1 cellular context compared by ENCODE assay signal in genomic region chr6:70566751-70567382, GRCh38.
TF ChIP-seq lines count a peak whose summit lies in the region.

SDHAF4 (plus strand) TSS chr6:70566930; CDS start chr6:70566941, 11 bp downstream.

TF ChIP-seq in WTC11, 78 proteins besides CTCF, POLR2A, EP300 and RAD21 (continued from another document):
- TF ChIP-seq ZNF512 (CRISPR knock-in tag; IDR thresholded peaks at IDR 0.05; ENCODE audit: borderline replicate concordance) (no peak), TEAD4 (CRISPR knock-in tag; IDR thresholded peaks at IDR 0.05) (no peak), ZNF532 (CRISPR knock-in tag; IDR thresholded peaks at IDR 0.05; ENCODE audit: borderline replicate concordance) (no peak), NR3C1 (CRISPR knock-in tag; conservative IDR thresholded peaks at IDR 0.05; ENCODE audit: low read depth) (no peak), E2F5 (CRISPR knock-in tag; IDR thresholded peaks at IDR 0.05) (peak; percentile 58; the same call in 1 of the 2 replicates), ESRRA (CRISPR knock-in tag; IDR thresholded peaks at IDR 0.05; ENCODE audit: borderline replicate concordance) (peak; percentile 51; the same call in 1 of the 2 replicates), NFE2L1 (CRISPR knock-in tag; IDR thresholded peaks at IDR 0.05) (peak; percentile 84; the same call in 1 of the 2 replicates), ZNF317 (CRISPR knock-in tag; IDR thresholded peaks at IDR 0.05; ENCODE audit: borderline replicate concordance, low read depth) (no peak), TP53 (CRISPR knock-in tag; IDR thresholded peaks at IDR 0.05) (peak; percentile 60; the same call in 1 of the 2 replicates), E2F1 (CRISPR knock-in tag; IDR thresholded peaks at IDR 0.05) (0 out of 2 replicates have a peak, but pooled peaks have one; percentile 21), NR2C2 (CRISPR knock-in tag; IDR thresholded peaks at IDR 0.05) (no peak), SMAD3 (CRISPR knock-in tag; IDR thresholded peaks at IDR 0.05; ENCODE audit: borderline replicate concordance) (peak; percentile 84; the same call in 1 of the 2 replicates), STAT6 (CRISPR knock-in tag; conservative IDR thresholded peaks at IDR 0.05; ENCODE audit: low read depth) (no peak), NR1H2 (CRISPR knock-in tag; IDR thresholded peaks at IDR 0.05) (no peak), ZNF416 (CRISPR knock-in tag; IDR thresholded peaks at IDR 0.05) (no peak), RORB (CRISPR knock-in tag; IDR thresholded peaks at IDR 0.05) (no peak), ZNF232 (CRISPR knock-in tag; IDR thresholded peaks at IDR 0.05) (no peak; the same call in 1 of the 2 replicates), MYBL2 (CRISPR knock-in tag; IDR thresholded peaks at IDR 0.05) (peak; percentile 85; the same call in 1 of the 2 replicates), ETV6 (CRISPR knock-in tag; IDR thresholded peaks at IDR 0.05) (peak; percentile 56; the same call in 1 of the 2 replicates), ZBTB21 (CRISPR knock-in tag; IDR thresholded peaks at IDR 0.05; ENCODE audit: borderline replicate concordance) (no peak; the same call in 1 of the 2 replicates), ZNF121 (CRISPR knock-in tag; IDR thresholded peaks at IDR 0.05) (0 out of 2 replicates have a peak, but pooled peaks have one; percentile 45), RELA (CRISPR knock-in tag; IDR thresholded peaks at IDR 0.05; ENCODE audit: borderline replicate concordance) (peak; percentile 95)
- TF ChIP-seq, protein P1, sequence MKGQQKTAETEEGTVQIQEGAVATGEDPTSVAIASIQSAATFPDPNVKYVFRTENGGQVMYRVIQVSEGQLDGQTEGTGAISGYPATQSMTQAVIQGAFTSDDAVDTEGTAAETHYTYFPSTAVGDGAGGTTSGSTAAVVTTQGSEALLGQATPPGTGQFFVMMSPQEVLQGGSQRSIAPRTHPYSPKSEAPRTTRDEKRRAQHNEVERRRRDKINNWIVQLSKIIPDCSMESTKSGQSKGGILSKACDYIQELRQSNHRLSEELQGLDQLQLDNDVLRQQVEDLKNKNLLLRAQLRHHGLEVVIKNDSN (CRISPR knock-in tag; IDR thresholded peaks at IDR 0.05), result peak; percentile 36; the same call in 1 of the 2 replicates
- TF ChIP-seq, protein P2, sequence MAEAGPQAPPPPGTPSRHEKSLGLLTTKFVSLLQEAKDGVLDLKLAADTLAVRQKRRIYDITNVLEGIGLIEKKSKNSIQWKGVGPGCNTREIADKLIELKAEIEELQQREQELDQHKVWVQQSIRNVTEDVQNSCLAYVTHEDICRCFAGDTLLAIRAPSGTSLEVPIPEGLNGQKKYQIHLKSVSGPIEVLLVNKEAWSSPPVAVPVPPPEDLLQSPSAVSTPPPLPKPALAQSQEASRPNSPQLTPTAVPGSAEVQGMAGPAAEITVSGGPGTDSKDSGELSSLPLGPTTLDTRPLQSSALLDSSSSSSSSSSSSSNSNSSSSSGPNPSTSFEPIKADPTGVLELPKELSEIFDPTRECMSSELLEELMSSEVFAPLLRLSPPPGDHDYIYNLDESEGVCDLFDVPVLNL (CRISPR knock-in tag; IDR thresholded peaks at IDR 0.05; ENCODE audit: borderline replicate concordance, low read depth), result peak; percentile 43; the same call in 1 of the 2 replicates
- TF ChIP-seq, protein P3, sequence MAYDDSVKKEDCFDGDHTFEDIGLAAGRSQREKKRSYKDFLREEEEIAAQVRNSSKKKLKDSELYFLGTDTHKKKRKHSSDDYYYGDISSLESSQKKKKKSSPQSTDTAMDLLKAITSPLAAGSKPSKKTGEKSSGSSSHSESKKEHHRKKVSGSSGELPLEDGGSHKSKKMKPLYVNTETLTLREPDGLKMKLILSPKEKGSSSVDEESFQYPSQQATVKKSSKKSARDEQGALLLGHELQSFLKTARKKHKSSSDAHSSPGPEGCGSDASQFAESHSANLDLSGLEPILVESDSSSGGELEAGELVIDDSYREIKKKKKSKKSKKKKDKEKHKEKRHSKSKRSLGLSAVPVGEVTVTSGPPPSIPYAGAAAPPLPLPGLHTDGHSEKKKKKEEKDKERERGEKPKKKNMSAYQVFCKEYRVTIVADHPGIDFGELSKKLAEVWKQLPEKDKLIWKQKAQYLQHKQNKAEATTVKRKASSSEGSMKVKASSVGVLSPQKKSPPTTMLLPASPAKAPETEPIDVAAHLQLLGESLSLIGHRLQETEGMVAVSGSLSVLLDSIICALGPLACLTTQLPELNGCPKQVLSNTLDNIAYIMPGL (CRISPR knock-in tag; IDR thresholded peaks at IDR 0.05), result peak; percentile 64; the same call in 1 of the 2 replicates
- TF ChIP-seq, protein P4, sequence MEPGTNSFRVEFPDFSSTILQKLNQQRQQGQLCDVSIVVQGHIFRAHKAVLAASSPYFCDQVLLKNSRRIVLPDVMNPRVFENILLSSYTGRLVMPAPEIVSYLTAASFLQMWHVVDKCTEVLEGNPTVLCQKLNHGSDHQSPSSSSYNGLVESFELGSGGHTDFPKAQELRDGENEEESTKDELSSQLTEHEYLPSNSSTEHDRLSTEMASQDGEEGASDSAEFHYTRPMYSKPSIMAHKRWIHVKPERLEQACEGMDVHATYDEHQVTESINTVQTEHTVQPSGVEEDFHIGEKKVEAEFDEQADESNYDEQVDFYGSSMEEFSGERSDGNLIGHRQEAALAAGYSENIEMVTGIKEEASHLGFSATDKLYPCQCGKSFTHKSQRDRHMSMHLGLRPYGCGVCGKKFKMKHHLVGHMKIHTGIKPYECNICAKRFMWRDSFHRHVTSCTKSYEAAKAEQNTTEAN (CRISPR knock-in tag; IDR thresholded peaks at IDR 0.05), result peak; percentile 40; the same call in 1 of the 2 replicates
- TF ChIP-seq, protein P5, sequence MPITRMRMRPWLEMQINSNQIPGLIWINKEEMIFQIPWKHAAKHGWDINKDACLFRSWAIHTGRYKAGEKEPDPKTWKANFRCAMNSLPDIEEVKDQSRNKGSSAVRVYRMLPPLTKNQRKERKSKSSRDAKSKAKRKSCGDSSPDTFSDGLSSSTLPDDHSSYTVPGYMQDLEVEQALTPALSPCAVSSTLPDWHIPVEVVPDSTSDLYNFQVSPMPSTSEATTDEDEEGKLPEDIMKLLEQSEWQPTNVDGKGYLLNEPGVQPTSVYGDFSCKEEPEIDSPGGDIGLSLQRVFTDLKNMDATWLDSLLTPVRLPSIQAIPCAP (CRISPR knock-in tag; IDR thresholded peaks at IDR 0.05), result 0 out of 2 replicates have a peak, but pooled peaks have one; percentile 49
TF ChIP-seq in WTC11: peak in this region for 24.
